Comparison of ENCODE assay signal across 22 cellular contexts in the genomic region with DNA sequence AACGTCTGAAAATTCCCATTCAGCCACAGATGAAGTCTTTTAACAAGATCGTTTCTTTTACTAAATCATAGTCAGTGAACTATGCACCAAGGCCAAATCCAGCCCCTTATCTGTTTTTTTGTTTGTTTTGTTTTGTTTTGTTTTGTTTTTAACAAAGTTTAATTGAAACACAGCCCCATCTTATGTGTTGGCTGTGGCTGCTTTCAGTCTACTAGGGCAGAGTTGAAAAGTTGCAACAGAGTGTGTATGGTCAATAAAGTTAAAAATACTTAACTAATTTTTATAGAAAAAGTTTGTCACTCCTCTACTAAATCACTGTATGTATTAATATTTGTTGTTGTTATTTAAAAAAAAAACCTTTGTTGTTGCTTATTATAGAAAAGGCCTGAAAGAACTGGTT.
A peak's percentile ranks its signal among the peaks of the same experiment; 100 is the strongest.
DNase-seq lines count a peak whose midpoint lies in the region; ATAC-seq, FAIRE-seq and TF ChIP-seq lines count a peak whose summit lies in the region.
"Had no signal": no experiment of that assay in that cellular context is flagged by ENCODE, and none has a peak within 500 bp of the region (broad histone marks: within the 10 kb centered on the region; RNA-seq: fewer than 3 reads in every experiment).

No MANE protein-coding gene starts in this region.

- H2BK5ac ChIP-seq in H1 (ENCODE audit: low read depth, low read length): no peak overlapping the region
- no peak overlapping the region for H2BK5ac ChIP-seq in mesenchymal stem cell (ENCODE audit: low read depth, low read length, poor library complexity, severe bottlenecking)

- no peak overlapping the region for H3K18ac ChIP-seq in H1 (ENCODE audit: extremely low read depth, low read length)
- no peak overlapping the region for H3K18ac ChIP-seq in mesenchymal stem cell (ENCODE audit: low read depth in 1 of 2, low read length in 2 of 2)

- H3K79me2 ChIP-seq in HepG2 (ENCODE audit: insufficient read depth, low read length): no peaks in the 10 kb centered on the region
- no peaks in the 10 kb centered on the region for H3K79me2 ChIP-seq in H1 (ENCODE audit: control insufficient read depth in 1 of 2, insufficient read depth in 2 of 2, low read length in 2 of 2)

- H3K9me3 ChIP-seq in liver (ENCODE audit: control insufficient read depth in 4 of 4, low read length in 3 of 4) (no peaks in the 10 kb centered on the region), HepG2 (ENCODE audit: low read length) (no peaks in the 10 kb centered on the region), H1 (ENCODE audit: insufficient read depth in 2 of 2, low read depth in 1 of 2, low read length in 1 of 2) (no peaks in the 10 kb centered on the region; a peak in 1 of 4 replicates), mesenchymal stem cell (ENCODE audit: control insufficient read depth, low read length) (no peaks in the 10 kb centered on the region), prostate gland (no peaks in the 10 kb centered on the region), uterus (no peaks in the 10 kb centered on the region)

- no peak overlapping the region for H2BK120ac ChIP-seq in H1 (replicated peaks; ENCODE audit: low read depth, low read length)
- no peak overlapping the region for H2BK120ac ChIP-seq in mesenchymal stem cell (ENCODE audit: low read depth, low read length)

- no peaks in the 10 kb centered on the region for H3K36me3 ChIP-seq in liver (ENCODE audit: control insufficient read depth in 4 of 4, insufficient read depth in 3 of 4, low read depth in 1 of 4, low read length in 3 of 4)
- no peaks in the 10 kb centered on the region for H3K36me3 ChIP-seq in HepG2 (replicated peaks in 1 of 2; ENCODE audit: control insufficient read depth in 1 of 2, insufficient read depth in 2 of 2, low read length in 2 of 2)
- no peaks in the 10 kb centered on the region for H3K36me3 ChIP-seq in H1 (ENCODE audit: control insufficient read depth in 2 of 4, insufficient read depth in 4 of 4, low read length in 3 of 4)
- H3K36me3 ChIP-seq in mesenchymal stem cell (ENCODE audit: control insufficient read depth in 1 of 2, insufficient read depth in 2 of 2, low read depth in 1 of 2, low read length in 2 of 2): no peaks in the 10 kb centered on the region
- H3K36me3 ChIP-seq in prostate gland: no peaks in the 10 kb centered on the region
- no peaks in the 10 kb centered on the region for H3K36me3 ChIP-seq in uterus

- H4K5ac ChIP-seq in H1 (ENCODE audit: insufficient read length, low read depth, low read length): no peak overlapping the region

- peak overlapping the region in 1 of 2 donors; percentile 9 for H3K27ac ChIP-seq in liver (ENCODE audit: low read depth in 1 of 2, low read length in 2 of 2)
- no peak overlapping the region for H3K27ac ChIP-seq in HepG2 (ENCODE audit: extremely low read length, insufficient read depth, low read length)
- no peak overlapping the region for H3K27ac ChIP-seq in H1 (ENCODE audit: low read depth, low read length)
- no peak overlapping the region for H3K27ac ChIP-seq in mesenchymal stem cell (ENCODE audit: low read length, poor library complexity, severe bottlenecking)
- no peak overlapping the region for H3K27ac ChIP-seq in prostate gland
- H3K27ac ChIP-seq in uterus: no peak overlapping the region

- no peak for TF ChIP-seq RAD21 in liver (IDR thresholded peaks at IDR 0.05)
- TF ChIP-seq RAD21 in HepG2 (CRISPR knock-in tag; IDR thresholded peaks at IDR 0.05): no peak
- no peak for TF ChIP-seq RAD21 in H1 (IDR thresholded peaks at IDR 0.05 in 1 of 2, conservative IDR thresholded peaks at IDR 0.05 in 1 of 2; ENCODE audit: low read depth in 2 of 2, low read length in 2 of 2)

- no TSS peak for BruUV-seq in HepG2 (replicated peaks; lab: Mats Ljungman, UMichigan)

- H4K8ac ChIP-seq in H1 (ENCODE audit: extremely low read depth, insufficient read depth, low read length) (no peak overlapping the region), mesenchymal stem cell (ENCODE audit: low read length) (no peak overlapping the region)

- 24% methylated on average over 2 of the region's 2 CpGs for WGBS in liver
- WGBS in HepG2 (ENCODE audit: low lambda C conversion rate): 16% methylated on average over 2 of the region's 2 CpGs
- 67% methylated on average over 2 of the region's 2 CpGs; no CpG with 5 or more reads in 1 of the 2 experiments for WGBS in H1 (ENCODE audit: extremely low coverage in 1 of 2, insufficient coverage in 1 of 2, insufficient read length in 1 of 2, insufficient replicate concordance in 2 of 2, low coverage in 1 of 2, low lambda C conversion rate in 2 of 2, missing lambda C conversion rate in 1 of 2), 2 experiments
- 80% methylated on average over 1 of the region's 2 CpGs for WGBS in mesenchymal stem cell
- 43% methylated on average over 2 of the region's 2 CpGs for WGBS in prostate gland

- H4K91ac ChIP-seq in H1 (replicated peaks; ENCODE audit: insufficient read length, low read length) (no peak overlapping the region), mesenchymal stem cell (ENCODE audit: low read length) (no peak overlapping the region)

- intact Hi-C loops in HepG2 (cut with micrococcal nuclease; ENCODE audit: unreplicated experiment): no loop called here
- intact Hi-C loops in prostate gland (cut with DNase I): no loop called here
- intact Hi-C loops in uterus (cut with DNase I; ENCODE audit: low total_unique reads): no loop called here

- no peak for FAIRE-seq in HepG2 (lab: Jason Lieb, UNC)
- FAIRE-seq in H1 (lab: Jason Lieb, UNC): no peak
- FAIRE-seq: GM18507, RCC 7860 had no signal

- H3K27me3 ChIP-seq in liver (ENCODE audit: control insufficient read depth in 4 of 4, insufficient read depth in 4 of 4, low read length in 3 of 4) (no peaks in the 10 kb centered on the region), HepG2 (ENCODE audit: control insufficient read depth in 1 of 2, insufficient read depth in 2 of 2, low read length in 2 of 2) (peaks cover 0 to 4% of the 10 kb centered on the region in 2 experiments; a peak in 1 of 5 replicates), H1 (replicated peaks in 1 of 4; ENCODE audit: control insufficient read depth in 3 of 4, extremely low read depth in 1 of 4, insufficient read depth in 3 of 4, low read length in 3 of 4) (no peaks in the 10 kb centered on the region), mesenchymal stem cell (ENCODE audit: control insufficient read depth in 1 of 2, insufficient read depth in 1 of 2, low read length in 2 of 2) (no peaks in the 10 kb centered on the region), prostate gland (replicated peaks; ENCODE audit: insufficient read depth) (no peaks in the 10 kb centered on the region), uterus (no peaks in the 10 kb centered on the region)

- H3K4me1 ChIP-seq in liver (ENCODE audit: control insufficient read depth in 4 of 4, insufficient read depth in 4 of 4, low read length in 3 of 4): peaks cover 4 to 19% (median 19%) of the 10 kb centered on the region in 4 donors
- no peaks in the 10 kb centered on the region for H3K4me1 ChIP-seq in HepG2 (ENCODE audit: insufficient read depth, low read length)
- peaks cover 0 to 8% (median 5%) of the 10 kb centered on the region in 4 experiments; a peak in 5 of 7 replicates for H3K4me1 ChIP-seq in H1 (replicated peaks in 1 of 4; ENCODE audit: control insufficient read depth in 3 of 4, insufficient read depth in 4 of 4, low read length in 3 of 4)
- H3K4me1 ChIP-seq in mesenchymal stem cell (ENCODE audit: control insufficient read depth, insufficient read depth, low read depth, low read length): no peaks in the 10 kb centered on the region
- no peaks in the 10 kb centered on the region for H3K4me1 ChIP-seq in prostate gland (replicated peaks)
- no peaks in the 10 kb centered on the region for H3K4me1 ChIP-seq in uterus

- POLR2A ChIA-PET in HepG2 (lab: Yijun Ruan, JAX): no interaction called here
- POLR2A ChIA-PET in H1 (lab: Charles Lee; ENCODE audit: partially characterized antibody): no interaction called here

- H3K9ac ChIP-seq in liver (ENCODE audit: low read depth in 1 of 2, low read length in 2 of 2): no peak overlapping the region
- no peak overlapping the region for H3K9ac ChIP-seq in HepG2 (ENCODE audit: insufficient read depth, low read depth, low read length)
- no peak overlapping the region for H3K9ac ChIP-seq in H1 (replicated peaks in 1 of 4; ENCODE audit: extremely low read depth in 1 of 4, low read depth in 3 of 4, low read length in 3 of 4)
- H3K9ac ChIP-seq in mesenchymal stem cell (ENCODE audit: low read length): peak overlapping the region; percentile 44

- H2AFZ ChIP-seq in HepG2 (ENCODE audit: low read length): no peak overlapping the region
- peak overlapping the region; percentile 78 for H2AFZ ChIP-seq in H1 (ENCODE audit: low read length)
- H2AFZ ChIP-seq in mesenchymal stem cell (ENCODE audit: low read depth, low read length): no peak overlapping the region

- H3K56ac ChIP-seq in H1 (replicated peaks; ENCODE audit: insufficient read length, low read depth, low read length): no peak overlapping the region

- CTCF ChIA-PET in HepG2 (lab: Yijun Ruan, JAX; ENCODE audit: low intra/inter-chr PET ratio, low total read pairs): no interaction called here
- CTCF ChIA-PET in H1 (lab: Charles Lee; ENCODE audit: partially characterized antibody): interaction anchor here (0.9 to 1.5 kb wide), 4 partner anchors 9 to 31 kb away, joined by 3 to 6 read pairs (median 5); no protein-coding TSS in a partner anchor

- H3K4me3 ChIP-seq in liver (ENCODE audit: low read depth in 1 of 3, low read length in 3 of 3): no peak overlapping the region
- no peak overlapping the region for H3K4me3 ChIP-seq in HepG2 (replicated peaks in 1 of 3; ENCODE audit: insufficient read depth in 1 of 3, low read depth in 2 of 3, low read length in 3 of 3)
- no peak overlapping the region for H3K4me3 ChIP-seq in H1 (ENCODE audit: extremely low read depth in 1 of 4, insufficient read depth in 2 of 4, low read depth in 3 of 4, low read length in 4 of 4)
- no peak overlapping the region for H3K4me3 ChIP-seq in mesenchymal stem cell (ENCODE audit: insufficient read depth in 1 of 2, low read depth in 1 of 2, low read length in 2 of 2)
- H3K4me3 ChIP-seq in prostate gland: no peak overlapping the region
- H3K4me3 ChIP-seq in uterus: no peak overlapping the region

- no peak overlapping the region for H3K14ac ChIP-seq in H1 (ENCODE audit: insufficient read length)
- H3K14ac ChIP-seq in mesenchymal stem cell (ENCODE audit: low read length in 2 of 2): no peak overlapping the region

- no peak for DNase-seq in HepG2 (ENCODE audit: low spot score)
- DNase-seq in H1 (ENCODE audit: low read depth in 1 of 2, low spot score in 2 of 2): no peak
- no peak for DNase-seq in mesenchymal stem cell
- no peak for DNase-seq in GM19240 (ENCODE audit: insufficient read length, low spot score)
- DNase-seq in NCI-H2227 (lab: John Stamatoyannopoulos, UW; ENCODE audit: unreplicated experiment): no peak
- DNase-seq in prostate gland (ENCODE audit: low spot score): no peak
- no peak for DNase-seq in uterus
- DNase-seq: 8988T, Calu3, GOT3, NCI-H1048, NCI-H1417, NCI-H1694 treated with DMSO at 0.1 percent for 48 hours, NCI-H2081, NCI-H345, NCI-H524, NCI-H748 treated with DMSO at 0.1 percent for 48 hours had no signal

- TF ChIP-seq CTCF in liver (IDR thresholded peaks at IDR 0.05; ENCODE audit: low read depth, low read length, missing input control) (no peak), HepG2 (CRISPR knock-in tag; IDR thresholded peaks at IDR 0.05) (no peak), H1 (IDR thresholded peaks at IDR 0.05; ENCODE audit: control extremely low read depth in 1 of 3, insufficient read depth in 1 of 3, low read depth in 1 of 3, low read length in 3 of 3) (no peak), prostate gland (IDR thresholded peaks at IDR 0.05) (no peak), uterus (IDR thresholded peaks at IDR 0.05) (no peak)

- H3K23me2 ChIP-seq in H1 (ENCODE audit: low read depth, low read length): no peaks in the 10 kb centered on the region

- no peaks in the 10 kb centered on the region for H3K79me1 ChIP-seq in H1 (ENCODE audit: low read depth, low read length)
- no peaks in the 10 kb centered on the region for H3K79me1 ChIP-seq in mesenchymal stem cell (replicated peaks; ENCODE audit: low read length, poor library complexity, severe bottlenecking)

- no peak overlapping the region for H2BK20ac ChIP-seq in H1 (ENCODE audit: low read length)

- H3K23ac ChIP-seq in H1 (ENCODE audit: insufficient read length) (no peak overlapping the region), mesenchymal stem cell (ENCODE audit: low read length in 2 of 2) (no peak overlapping the region)

- no peak overlapping the region for H2BK12ac ChIP-seq in H1 (ENCODE audit: low read depth, low read length)
- H2BK12ac ChIP-seq in mesenchymal stem cell (ENCODE audit: low read length in 2 of 2): no peak overlapping the region

- no peak overlapping the region for H3K4me2 ChIP-seq in HepG2 (ENCODE audit: low read depth, low read length)
- no peak overlapping the region for H3K4me2 ChIP-seq in H1 (ENCODE audit: insufficient read depth in 1 of 2, low read depth in 2 of 2, low read length in 2 of 2)
- no peak overlapping the region for H3K4me2 ChIP-seq in mesenchymal stem cell (ENCODE audit: low read length, poor library complexity, severe bottlenecking)

- H2AK5ac ChIP-seq in H1 (ENCODE audit: low read depth, low read length) (no peak overlapping the region), mesenchymal stem cell (ENCODE audit: low read length, severe bottlenecking) (no peak overlapping the region)

- in situ Hi-C loops in HepG2 (cut with HindIII; ENCODE audit: extremely low pct_ligation_motif_present, low pct_unique_long_range_greater_than_20kb): no loop called here

- TF ChIP-seq POLR2A in HepG2 (IDR thresholded peaks at IDR 0.05; ENCODE audit: insufficient read depth in 1 of 2, low read depth in 2 of 2, low read length in 2 of 2) (no peak), H1 (IDR thresholded peaks at IDR 0.05; ENCODE audit: control extremely low read depth in 1 of 2, low read depth in 2 of 2, low read length in 2 of 2) (no peak), prostate gland (IDR thresholded peaks at IDR 0.05) (no peak), uterus (IDR thresholded peaks at IDR 0.05) (no peak)

- H2BK15ac ChIP-seq in H1 (ENCODE audit: low read length): no peak overlapping the region
- H2BK15ac ChIP-seq in mesenchymal stem cell (ENCODE audit: low read depth, poor library complexity, severe bottlenecking): no peak overlapping the region

- H3K4ac ChIP-seq in H1 (replicated peaks; ENCODE audit: insufficient read length, low read depth, low read length) (no peak overlapping the region), mesenchymal stem cell (ENCODE audit: low read depth in 1 of 2, low read length in 2 of 2) (no peak overlapping the region)

- TF ChIP-seq EP300 in HepG2 (IDR thresholded peaks at IDR 0.05; ENCODE audit: low read depth in 2 of 2, low read length in 2 of 2): no peak
- no peak for TF ChIP-seq EP300 in HepG2 (CRISPR knock-in tag; IDR thresholded peaks at IDR 0.05; ENCODE audit: borderline replicate concordance)
- TF ChIP-seq EP300 in H1 (IDR thresholded peaks at IDR 0.05; ENCODE audit: borderline replicate concordance in 1 of 2, low read depth in 2 of 2, low read length in 2 of 2): no peak

- ATAC-seq in HepG2: no peak
- ATAC-seq: HCT116, SK-N-SH treated with all-trans-retinoic acid at 6 μM for 48 hours had no signal

- H4K20me1 ChIP-seq in HepG2 (ENCODE audit: insufficient read depth, low read length): no peaks in the 10 kb centered on the region
- H4K20me1 ChIP-seq in H1 (replicated peaks in 1 of 2; ENCODE audit: control insufficient read depth in 1 of 2, insufficient read depth in 2 of 2, low read length in 2 of 2): no peaks in the 10 kb centered on the region
